In the genomic region with DNA sequence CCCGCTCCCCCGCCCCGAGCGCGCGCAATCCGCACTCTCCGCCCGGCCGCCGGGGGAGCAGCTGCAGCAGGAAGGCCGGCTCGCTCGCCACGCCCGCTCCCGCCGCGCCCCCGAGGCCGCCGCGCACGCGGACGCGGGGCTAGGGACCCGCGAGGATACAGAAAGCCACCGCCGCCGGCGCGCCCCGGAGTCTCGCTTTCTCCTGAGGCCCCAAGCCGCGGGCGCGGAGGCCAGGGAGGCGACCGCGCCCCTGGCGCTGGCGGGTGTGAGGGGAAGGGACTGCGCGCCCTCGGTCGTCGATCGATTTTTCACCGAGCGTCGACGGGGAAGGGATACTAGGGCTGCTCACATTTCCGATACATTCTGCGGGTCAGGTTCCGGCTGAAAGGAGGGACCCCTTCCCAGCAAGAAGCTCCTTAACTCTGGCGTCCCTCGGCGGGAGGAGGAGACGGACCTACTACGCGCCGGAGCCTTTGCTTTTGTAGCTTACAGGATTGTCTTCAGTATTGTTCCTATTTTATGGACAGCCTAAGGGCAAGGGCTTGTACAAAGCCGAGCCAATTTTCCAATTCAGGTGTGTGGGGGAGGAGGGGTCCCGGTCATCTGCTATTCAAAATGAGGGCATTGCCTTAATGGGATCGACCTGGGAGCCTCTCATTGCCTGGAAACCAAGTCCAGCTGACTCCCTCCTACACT, we compare ENCODE assay signal across 8 cellular contexts. TPM values are rescaled to one million over a fixed set of nuclear protein-coding genes. Genes with fewer than 3 reads are reported as not detected.
DNase-seq lines count a peak whose midpoint lies in the region; ATAC-seq, FAIRE-seq and TF ChIP-seq lines count a peak whose summit lies in the region.

No MANE protein-coding gene starts in this region.

- H3K9ac ChIP-seq in iPS-20b (ENCODE audit: low read depth, low read length) (peak overlapping the region; percentile 60), skeletal muscle tissue (ENCODE audit: low read depth in 1 of 3, low read length in 3 of 3) (peak overlapping the region; percentile 68 to 82 (median 71))

- H3K27ac ChIP-seq in iPS-20b (ENCODE audit: low read length) (no peak overlapping the region), skeletal muscle tissue (ENCODE audit: low read depth, low read length) (peak overlapping the region; percentile 45)

- peaks cover 3% of the 10 kb centered on the region for H3K27me3 Mint-ChIP-seq in brain

- ATAC-seq in HG02763 (IDR thresholded peaks at IDR 0.05; ENCODE audit: unreplicated experiment) (peak; percentile 62), HG03135 (IDR thresholded peaks at IDR 0.05; ENCODE audit: unreplicated experiment) (no peak)

- peaks cover 62% of the 10 kb centered on the region for H3K4me1 Mint-ChIP-seq in brain

- peaks cover 6% of the 10 kb centered on the region for H3K36me3 Mint-ChIP-seq in brain

- H3K27me3 ChIP-seq in iPS-20b (ENCODE audit: insufficient read depth, low read length): peaks cover 24% of the 10 kb centered on the region
- peaks cover 0 to 6% (median 4%) of the 10 kb centered on the region in 3 donors for H3K27me3 ChIP-seq in skeletal muscle tissue (ENCODE audit: control insufficient read depth in 3 of 3, insufficient read depth in 3 of 3, low read length in 3 of 3)

- peak overlapping the region; percentile 89 to 95 (median 91) for H3K4me3 Mint-ChIP-seq in brain

- peak; percentile 72; the same call in 1 of the 2 replicates for TF ChIP-seq POLR2A in GM12892 (IDR thresholded peaks at IDR 0.05; ENCODE audit: low read depth, low read length)

- H3K4me1 ChIP-seq in iPS-20b (ENCODE audit: insufficient read depth, low read length): 0 out of 2 replicates have a peak, but pooled peaks cover 4% of the 10 kb centered on the region
- peaks cover 27 to 35% (median 27%) of the 10 kb centered on the region in 3 donors for H3K4me1 ChIP-seq in skeletal muscle tissue (ENCODE audit: control insufficient read depth in 3 of 3, insufficient read depth in 3 of 3, low read length in 3 of 3)

- H3K4me3 ChIP-seq in iPS-20b (ENCODE audit: low read length): peak overlapping the region; percentile 73
- H3K4me3 ChIP-seq in skeletal muscle tissue (ENCODE audit: low read length in 3 of 3): peak overlapping the region; percentile 76 to 82 (median 80)

- H3K36me3 ChIP-seq in iPS-20b (ENCODE audit: insufficient read depth, low read depth, low read length): no peaks in the 10 kb centered on the region
- H3K36me3 ChIP-seq in skeletal muscle tissue (ENCODE audit: control insufficient read depth in 3 of 3, insufficient read depth in 3 of 3, low read length in 3 of 3): no peaks in the 10 kb centered on the region

- DNase-seq in GM12892 (ENCODE audit: insufficient read length) (no peak), NCI-H1694 (lab: John Stamatoyannopoulos, UW) (peak; percentile 42), UCSD-AML1 (lab: John Stamatoyannopoulos, UW; ENCODE audit: unreplicated experiment) (peak; percentile 85)

- peaks cover 0 to 7% (median 0%) of the 10 kb centered on the region in 5 experiments for H3K9me3 Mint-ChIP-seq in brain

- peak; percentile 93 for FAIRE-seq in GM12892 (lab: Jason Lieb, UNC)

- no peaks in the 10 kb centered on the region for H3K9me3 ChIP-seq in iPS-20b (ENCODE audit: insufficient read depth, low read depth, low read length)
- H3K9me3 ChIP-seq in skeletal muscle tissue (ENCODE audit: control insufficient read depth in 3 of 3, low read length in 3 of 3): no peaks in the 10 kb centered on the region

- peak overlapping the region; percentile 89 to 98 (median 95) for H3K27ac Mint-ChIP-seq in brain

- TF ChIP-seq CTCF in brain (conservative IDR thresholded peaks at IDR 0.05): no peak

RNA-seq across cellular contexts. Expression of a gene that starts 0.4 kb away (rescaled TPM):
- polyA plus RNA-seq in GM12892 (2012; ENCODE audit: missing spikeins): 2.4 TPM
- polyA plus RNA-seq in brain (ENCODE audit: insufficient read depth, low read depth, low replicate concordance): 137 TPM
- 10.4 TPM for total RNA-seq in skeletal muscle tissue
